Comparison of ENCODE assay signal across 8 cellular contexts in the genomic region with DNA sequence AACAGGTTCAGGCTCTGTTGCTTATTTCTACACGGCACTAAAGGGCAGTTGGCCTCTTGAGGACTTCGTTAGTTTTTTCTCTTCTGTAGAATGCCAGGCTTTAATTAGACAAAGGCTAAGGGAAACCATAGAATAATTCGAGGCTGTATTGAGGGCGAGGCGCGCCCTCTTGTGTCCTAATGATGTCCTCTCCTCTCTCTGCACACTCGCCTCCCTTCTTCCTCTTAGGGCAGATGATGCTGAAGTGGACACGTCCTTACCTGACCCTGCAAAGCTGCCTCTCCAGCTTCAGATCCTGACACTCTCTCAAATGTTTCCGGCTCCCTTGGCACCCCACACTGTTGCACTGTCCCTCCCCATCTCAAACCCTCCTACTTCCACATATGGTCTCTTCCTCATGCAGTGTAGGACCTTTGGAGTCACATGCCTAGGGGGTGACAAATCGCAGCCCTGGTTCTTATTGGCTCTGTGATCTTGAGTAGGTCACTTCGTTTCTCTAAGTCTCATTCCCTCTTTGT. TPM values are rescaled to one million over a fixed set of nuclear protein-coding genes. Genes with fewer than 3 reads are reported as not detected.
DNase-seq lines count a peak whose midpoint lies in the region; ATAC-seq and TF ChIP-seq lines count a peak whose summit lies in the region.

No MANE protein-coding gene starts in this region.

- H3K4me2 ChIP-seq in KMS-11: 0 out of 2 replicates have a peak overlapping the region, but pooled peaks have one; percentile 22
- H3K4me2 ChIP-seq in OCI-LY7 (ENCODE audit: low read length): peak overlapping the region; percentile 10; the same call in 1 of the 2 replicates
- no peak overlapping the region for H3K4me2 ChIP-seq in neural cell (ENCODE audit: low read length)

- intact Hi-C loops in OCI-LY7 (cut with micrococcal nuclease; ENCODE audit: unreplicated experiment): loop anchor here (1.0 to 5.0 kb wide), 3 partner anchors 103 to 343 kb away; no protein-coding TSS in a partner anchor

- BruUV-seq in OCI-LY7 (replicated peaks; lab: Mats Ljungman, UMichigan): no TSS peak

- no peak for ATAC-seq in HG02852 (IDR thresholded peaks at IDR 0.05; ENCODE audit: unreplicated experiment)

- H3K27me3 ChIP-seq in KMS-11 (ENCODE audit: insufficient read depth, low read depth) (no peaks in the 10 kb centered on the region), neural cell (ENCODE audit: insufficient read depth, low read depth, low read length) (no peaks in the 10 kb centered on the region)

- H3F3A ChIP-seq in neural cell (ENCODE audit: insufficient read depth, low read length, poor library complexity, severe bottlenecking): no peaks in the 10 kb centered on the region

- H3K9ac ChIP-seq in KMS-11 (no peak overlapping the region), neural cell (ENCODE audit: low read length) (peak overlapping the region; percentile 46)

- H3K4me1 ChIP-seq in KMS-11 (ENCODE audit: low read depth, poor library complexity, severe bottlenecking) (peaks cover 7% of the 10 kb centered on the region), OCI-LY7 (ENCODE audit: insufficient read depth, low read length, poor library complexity, severe bottlenecking) (peaks cover 18% of the 10 kb centered on the region)

- POLR2A ChIA-PET in OCI-LY7 (lab: Charles Lee): interaction anchor here (1.6 to 1.9 kb wide), 3 partner anchors 8 to 343 kb away, joined by 4 to 9 read pairs (median 7); no protein-coding TSS in a partner anchor

- peak; percentile 93 for TF ChIP-seq RAD21 in neural cell (conservative IDR thresholded peaks at IDR 0.05)

- no peak for DNase-seq in GM12864 (ENCODE audit: low read depth)
- DNase-seq in OCI-LY7 (ENCODE audit: low spot score): peak; percentile 80
- DNase-seq in activated T-cell treated with anti-CD3 and anti-CD28 coated beads, Interleukin-2, amount 50 U/mL, for 48 hours: peak; percentile 69 to 75
- DNase-seq in fibroblast of mammary gland (ENCODE audit: low read depth): peak; percentile 89
- peak; percentile 73 for DNase-seq in stromal cell of bone marrow (ENCODE audit: low read depth)

- H3K4me3 ChIP-seq in GM12864 (ENCODE audit: low read depth, low read length): no peak overlapping the region
- no peak overlapping the region for H3K4me3 ChIP-seq in KMS-11 (IDR thresholded peaks at IDR 0.05; ENCODE audit: insufficient read depth, low read depth, low read length)
- no peak overlapping the region for H3K4me3 ChIP-seq in OCI-LY7 (ENCODE audit: low read depth, low read length, poor library complexity, severe bottlenecking)
- H3K4me3 ChIP-seq in fibroblast of mammary gland (ENCODE audit: control insufficient read depth, low read depth, low read length): no peak overlapping the region
- H3K4me3 ChIP-seq in neural cell (ENCODE audit: low read length): no peak overlapping the region

- no peak for TF ChIP-seq EP300 in neural cell (conservative IDR thresholded peaks at IDR 0.05; ENCODE audit: poor library complexity, severe bottlenecking)

- H3K79me2 ChIP-seq in KMS-11 (ENCODE audit: insufficient read depth, low read depth) (no peaks in the 10 kb centered on the region), OCI-LY7 (ENCODE audit: insufficient read depth, low read depth, low read length) (0 out of 2 replicates have a peak, but pooled peaks cover 6% of the 10 kb centered on the region), neural cell (replicated peaks; ENCODE audit: insufficient read depth, low read length) (peaks cover 14% of the 10 kb centered on the region)

- H2AFZ ChIP-seq in KMS-11 (ENCODE audit: low read depth): peak overlapping the region; percentile 35; the same call in 1 of the 2 replicates
- H2AFZ ChIP-seq in OCI-LY7 (ENCODE audit: low read length): peak overlapping the region; percentile 63; the same call in 1 of the 2 replicates
- peak overlapping the region; percentile 56 for H2AFZ ChIP-seq in neural cell (ENCODE audit: low read depth, low read length)

- no peaks in the 10 kb centered on the region for H3K9me2 ChIP-seq in OCI-LY7 (ENCODE audit: insufficient read depth, low read length)
- H3K9me2 ChIP-seq in neural cell (ENCODE audit: insufficient read depth, low read length): no peaks in the 10 kb centered on the region

- H3K9me3 ChIP-seq in OCI-LY7 (ENCODE audit: low read length): no peaks in the 10 kb centered on the region
- no peaks in the 10 kb centered on the region for H3K9me3 ChIP-seq in neural cell (ENCODE audit: low read length)

- TF ChIP-seq CTCF in GM12864 (IDR thresholded peaks at IDR 0.05; ENCODE audit: low read depth, low read length, missing control alignments): peak; percentile 85
- peak; percentile 82 for TF ChIP-seq CTCF in KMS-11 (conservative IDR thresholded peaks at IDR 0.05; ENCODE audit: low read depth, low read length)
- TF ChIP-seq CTCF in OCI-LY7 (conservative IDR thresholded peaks at IDR 0.05; ENCODE audit: low read length): peak; percentile 92
- TF ChIP-seq CTCF in fibroblast of mammary gland (conservative IDR thresholded peaks at IDR 0.05; ENCODE audit: control insufficient read depth, insufficient read depth, low read depth, low read length): peak; percentile 90
- TF ChIP-seq CTCF in neural cell (IDR thresholded peaks at IDR 0.05; ENCODE audit: poor library complexity, severe bottlenecking): peak; percentile 97

- CTCF ChIA-PET in OCI-LY7 (lab: Charles Lee; ENCODE audit: unreplicated experiment): interaction anchor here (0.6 to 1.3 kb wide), 4 partner anchors 39 to 1058 kb away, joined by 3 to 4 read pairs (median 3); no protein-coding TSS in a partner anchor

- H3K36me3 ChIP-seq in KMS-11 (ENCODE audit: insufficient read depth) (no peaks in the 10 kb centered on the region), OCI-LY7 (ENCODE audit: insufficient read depth, low read length) (no peaks in the 10 kb centered on the region), neural cell (ENCODE audit: insufficient read depth, low read length) (no peaks in the 10 kb centered on the region)

- H3K27ac ChIP-seq in KMS-11 (no peak overlapping the region), OCI-LY7 (ENCODE audit: low read depth, low read length, poor library complexity, severe bottlenecking) (no peak overlapping the region), neural cell (ENCODE audit: low read length) (peak overlapping the region; percentile 35)

- no peaks in the 10 kb centered on the region for H4K20me1 ChIP-seq in KMS-11 (ENCODE audit: insufficient read depth)
- no peaks in the 10 kb centered on the region for H4K20me1 ChIP-seq in OCI-LY7 (ENCODE audit: insufficient read depth, low read length)
- no peaks in the 10 kb centered on the region for H4K20me1 ChIP-seq in neural cell (ENCODE audit: insufficient read depth)

TF ChIP-seq in neural cell, 6 proteins besides CTCF, POLR2A, EP300 and RAD21:
- no peak for TF ChIP-seq MXI1 (conservative IDR thresholded peaks at IDR 0.05; ENCODE audit: poor library complexity, severe bottlenecking)
- TF ChIP-seq POLR2AphosphoS5 (IDR thresholded peaks at IDR 0.05): no peak
- peak; percentile 88 for TF ChIP-seq SMC3 (conservative IDR thresholded peaks at IDR 0.05; ENCODE audit: poor library complexity)

RNA-seq across cellular contexts. Expression of a gene that starts 1.9 kb away (rescaled TPM):
- total RNA-seq in OCI-LY7 (2014; rRNA removed; shearing (Covaris generic)): 3.0 and 4.0 TPM in 2 replicates
- total RNA-seq in OCI-LY7 (2022): 3.6 and 3.9 TPM in 2 replicates
- polyA plus RNA-seq in neural cell: 3.3 and 4.4 TPM in 2 replicates
- 22.4 and 28.7 TPM in 2 replicates for polyA minus RNA-seq in neural cell

RNA-seq across cellular contexts. Expression of a gene that starts 39.7 kb away (rescaled TPM):
- 31.0 and 34.0 TPM in 2 replicates for total RNA-seq in OCI-LY7 (2014; rRNA removed; shearing (Covaris generic))
- 35.0 and 42.1 TPM in 2 replicates for total RNA-seq in OCI-LY7 (2022)
- polyA plus RNA-seq in neural cell: 171 and 179 TPM in 2 replicates
- 154 and 155 TPM in 2 replicates for polyA minus RNA-seq in neural cell
